In the genomic region with DNA sequence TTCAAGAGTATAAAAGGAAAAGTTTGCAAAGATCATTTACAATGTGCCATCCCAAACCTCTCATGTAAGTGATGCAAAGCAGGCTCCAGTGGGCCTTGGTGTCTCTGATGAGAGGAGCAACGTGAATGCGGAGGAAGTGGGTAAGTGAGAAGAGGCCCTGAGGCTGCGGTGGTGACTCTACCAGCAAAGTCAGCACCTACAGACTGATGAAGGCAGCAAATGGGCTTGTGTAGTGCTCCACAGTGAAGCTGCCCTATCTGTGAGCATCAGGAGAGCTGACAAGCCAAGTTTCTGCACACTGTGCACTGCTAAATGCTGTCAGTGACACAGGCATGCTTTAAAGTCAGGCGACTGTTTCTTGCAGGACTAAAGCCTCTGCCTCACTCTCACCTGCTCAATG, we compare ENCODE assay signal across 2 cellular contexts.
TF ChIP-seq lines count a peak whose summit lies in the region.

No MANE protein-coding gene starts in this region.

TF ChIP-seq in SK-N-SH treated with all-trans-retinoic acid at 6 μM for 48 hours, 23 proteins besides CTCF, POLR2A, EP300 and RAD21 (continued from another document):
- TF ChIP-seq, protein P1, sequence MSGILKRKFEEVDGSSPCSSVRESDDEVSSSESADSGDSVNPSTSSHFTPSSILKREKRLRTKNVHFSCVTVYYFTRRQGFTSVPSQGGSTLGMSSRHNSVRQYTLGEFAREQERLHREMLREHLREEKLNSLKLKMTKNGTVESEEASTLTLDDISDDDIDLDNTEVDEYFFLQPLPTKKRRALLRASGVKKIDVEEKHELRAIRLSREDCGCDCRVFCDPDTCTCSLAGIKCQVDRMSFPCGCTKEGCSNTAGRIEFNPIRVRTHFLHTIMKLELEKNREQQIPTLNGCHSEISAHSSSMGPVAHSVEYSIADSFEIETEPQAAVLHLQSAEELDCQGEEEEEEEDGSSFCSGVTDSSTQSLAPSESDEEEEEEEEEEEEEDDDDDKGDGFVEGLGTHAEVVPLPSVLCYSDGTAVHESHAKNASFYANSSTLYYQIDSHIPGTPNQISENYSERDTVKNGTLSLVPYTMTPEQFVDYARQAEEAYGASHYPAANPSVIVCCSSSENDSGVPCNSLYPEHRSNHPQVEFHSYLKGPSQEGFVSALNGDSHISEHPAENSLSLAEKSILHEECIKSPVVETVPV (CRISPR knock-in tag; IDR thresholded peaks at IDR 0.05), result no peak
- TF ChIP-seq, protein P2, sequence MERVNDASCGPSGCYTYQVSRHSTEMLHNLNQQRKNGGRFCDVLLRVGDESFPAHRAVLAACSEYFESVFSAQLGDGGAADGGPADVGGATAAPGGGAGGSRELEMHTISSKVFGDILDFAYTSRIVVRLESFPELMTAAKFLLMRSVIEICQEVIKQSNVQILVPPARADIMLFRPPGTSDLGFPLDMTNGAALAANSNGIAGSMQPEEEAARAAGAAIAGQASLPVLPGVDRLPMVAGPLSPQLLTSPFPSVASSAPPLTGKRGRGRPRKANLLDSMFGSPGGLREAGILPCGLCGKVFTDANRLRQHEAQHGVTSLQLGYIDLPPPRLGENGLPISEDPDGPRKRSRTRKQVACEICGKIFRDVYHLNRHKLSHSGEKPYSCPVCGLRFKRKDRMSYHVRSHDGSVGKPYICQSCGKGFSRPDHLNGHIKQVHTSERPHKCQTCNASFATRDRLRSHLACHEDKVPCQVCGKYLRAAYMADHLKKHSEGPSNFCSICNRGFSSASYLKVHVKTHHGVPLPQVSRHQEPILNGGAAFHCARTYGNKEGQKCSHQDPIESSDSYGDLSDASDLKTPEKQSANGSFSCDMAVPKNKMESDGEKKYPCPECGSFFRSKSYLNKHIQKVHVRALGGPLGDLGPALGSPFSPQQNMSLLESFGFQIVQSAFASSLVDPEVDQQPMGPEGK (CRISPR knock-in tag; IDR thresholded peaks at IDR 0.05; ENCODE audit: borderline replicate concordance), result no peak
- TF ChIP-seq ZC3H10 (CRISPR knock-in tag; IDR thresholded peaks at IDR 0.05), result no peak
- no peak for TF ChIP-seq ARNTL (CRISPR knock-in tag; IDR thresholded peaks at IDR 0.05; ENCODE audit: borderline replicate concordance, low read depth)
- no peak for TF ChIP-seq ZNF70 (CRISPR knock-in tag; IDR thresholded peaks at IDR 0.05)
- no peak for TF ChIP-seq BACH2 (CRISPR knock-in tag; IDR thresholded peaks at IDR 0.05; ENCODE audit: borderline replicate concordance)
- no peak for TF ChIP-seq ESRRG (CRISPR knock-in tag; IDR thresholded peaks at IDR 0.05)

TF ChIP-seq in SK-N-SH, 30 proteins besides CTCF, POLR2A, EP300 and RAD21 (continued from another document):
- TF ChIP-seq, protein P3, sequence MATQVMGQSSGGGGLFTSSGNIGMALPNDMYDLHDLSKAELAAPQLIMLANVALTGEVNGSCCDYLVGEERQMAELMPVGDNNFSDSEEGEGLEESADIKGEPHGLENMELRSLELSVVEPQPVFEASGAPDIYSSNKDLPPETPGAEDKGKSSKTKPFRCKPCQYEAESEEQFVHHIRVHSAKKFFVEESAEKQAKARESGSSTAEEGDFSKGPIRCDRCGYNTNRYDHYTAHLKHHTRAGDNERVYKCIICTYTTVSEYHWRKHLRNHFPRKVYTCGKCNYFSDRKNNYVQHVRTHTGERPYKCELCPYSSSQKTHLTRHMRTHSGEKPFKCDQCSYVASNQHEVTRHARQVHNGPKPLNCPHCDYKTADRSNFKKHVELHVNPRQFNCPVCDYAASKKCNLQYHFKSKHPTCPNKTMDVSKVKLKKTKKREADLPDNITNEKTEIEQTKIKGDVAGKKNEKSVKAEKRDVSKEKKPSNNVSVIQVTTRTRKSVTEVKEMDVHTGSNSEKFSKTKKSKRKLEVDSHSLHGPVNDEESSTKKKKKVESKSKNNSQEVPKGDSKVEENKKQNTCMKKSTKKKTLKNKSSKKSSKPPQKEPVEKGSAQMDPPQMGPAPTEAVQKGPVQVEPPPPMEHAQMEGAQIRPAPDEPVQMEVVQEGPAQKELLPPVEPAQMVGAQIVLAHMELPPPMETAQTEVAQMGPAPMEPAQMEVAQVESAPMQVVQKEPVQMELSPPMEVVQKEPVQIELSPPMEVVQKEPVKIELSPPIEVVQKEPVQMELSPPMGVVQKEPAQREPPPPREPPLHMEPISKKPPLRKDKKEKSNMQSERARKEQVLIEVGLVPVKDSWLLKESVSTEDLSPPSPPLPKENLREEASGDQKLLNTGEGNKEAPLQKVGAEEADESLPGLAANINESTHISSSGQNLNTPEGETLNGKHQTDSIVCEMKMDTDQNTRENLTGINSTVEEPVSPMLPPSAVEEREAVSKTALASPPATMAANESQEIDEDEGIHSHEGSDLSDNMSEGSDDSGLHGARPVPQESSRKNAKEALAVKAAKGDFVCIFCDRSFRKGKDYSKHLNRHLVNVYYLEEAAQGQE (IDR thresholded peaks at IDR 0.05; ENCODE audit: low read depth, low read length), result no peak
- TF ChIP-seq CHD2 (IDR thresholded peaks at IDR 0.05; ENCODE audit: low read length, partially characterized antibody) (no peak), FOSL2 (IDR thresholded peaks at IDR 0.05; ENCODE audit: borderline replicate concordance, low read depth) (no peak), POLR2AphosphoS5 (IDR thresholded peaks at IDR 0.05; ENCODE audit: low read depth, low read length) (no peak), SIN3A (IDR thresholded peaks at IDR 0.05; ENCODE audit: borderline replicate concordance, low read depth, low read length) (no peak), EZH2phosphoT487 (IDR thresholded peaks at IDR 0.05; ENCODE audit: borderline replicate concordance, low read depth) (no peak), FOXM1 (IDR thresholded peaks at IDR 0.05; ENCODE audit: low read depth) (no peak), RFX5 (IDR thresholded peaks at IDR 0.05; ENCODE audit: low read length) (no peak), TEAD4 (IDR thresholded peaks at IDR 0.05; ENCODE audit: borderline replicate concordance, insufficient read depth) (no peak), YY1 (IDR thresholded peaks at IDR 0.05; ENCODE audit: low read depth) (no peak)
- TF ChIP-seq, protein P4, sequence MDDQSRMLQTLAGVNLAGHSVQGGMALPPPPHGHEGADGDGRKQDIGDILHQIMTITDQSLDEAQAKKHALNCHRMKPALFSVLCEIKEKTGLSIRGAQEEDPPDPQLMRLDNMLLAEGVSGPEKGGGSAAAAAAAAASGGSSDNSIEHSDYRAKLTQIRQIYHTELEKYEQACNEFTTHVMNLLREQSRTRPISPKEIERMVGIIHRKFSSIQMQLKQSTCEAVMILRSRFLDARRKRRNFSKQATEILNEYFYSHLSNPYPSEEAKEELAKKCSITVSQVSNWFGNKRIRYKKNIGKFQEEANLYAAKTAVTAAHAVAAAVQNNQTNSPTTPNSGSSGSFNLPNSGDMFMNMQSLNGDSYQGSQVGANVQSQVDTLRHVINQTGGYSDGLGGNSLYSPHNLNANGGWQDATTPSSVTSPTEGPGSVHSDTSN (IDR thresholded peaks at IDR 0.05), result no peak
- TF ChIP-seq, protein P5, sequence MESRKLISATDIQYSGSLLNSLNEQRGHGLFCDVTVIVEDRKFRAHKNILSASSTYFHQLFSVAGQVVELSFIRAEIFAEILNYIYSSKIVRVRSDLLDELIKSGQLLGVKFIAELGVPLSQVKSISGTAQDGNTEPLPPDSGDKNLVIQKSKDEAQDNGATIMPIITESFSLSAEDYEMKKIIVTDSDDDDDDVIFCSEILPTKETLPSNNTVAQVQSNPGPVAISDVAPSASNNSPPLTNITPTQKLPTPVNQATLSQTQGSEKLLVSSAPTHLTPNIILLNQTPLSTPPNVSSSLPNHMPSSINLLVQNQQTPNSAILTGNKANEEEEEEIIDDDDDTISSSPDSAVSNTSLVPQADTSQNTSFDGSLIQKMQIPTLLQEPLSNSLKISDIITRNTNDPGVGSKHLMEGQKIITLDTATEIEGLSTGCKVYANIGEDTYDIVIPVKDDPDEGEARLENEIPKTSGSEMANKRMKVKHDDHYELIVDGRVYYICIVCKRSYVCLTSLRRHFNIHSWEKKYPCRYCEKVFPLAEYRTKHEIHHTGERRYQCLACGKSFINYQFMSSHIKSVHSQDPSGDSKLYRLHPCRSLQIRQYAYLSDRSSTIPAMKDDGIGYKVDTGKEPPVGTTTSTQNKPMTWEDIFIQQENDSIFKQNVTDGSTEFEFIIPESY (IDR thresholded peaks at IDR 0.05; ENCODE audit: borderline replicate concordance, low read depth), result no peak
- TF ChIP-seq, protein P6, sequence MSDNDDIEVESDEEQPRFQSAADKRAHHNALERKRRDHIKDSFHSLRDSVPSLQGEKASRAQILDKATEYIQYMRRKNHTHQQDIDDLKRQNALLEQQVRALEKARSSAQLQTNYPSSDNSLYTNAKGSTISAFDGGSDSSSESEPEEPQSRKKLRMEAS (IDR thresholded peaks at IDR 0.05; ENCODE audit: low read depth), result no peak
- TF ChIP-seq, protein P7, sequence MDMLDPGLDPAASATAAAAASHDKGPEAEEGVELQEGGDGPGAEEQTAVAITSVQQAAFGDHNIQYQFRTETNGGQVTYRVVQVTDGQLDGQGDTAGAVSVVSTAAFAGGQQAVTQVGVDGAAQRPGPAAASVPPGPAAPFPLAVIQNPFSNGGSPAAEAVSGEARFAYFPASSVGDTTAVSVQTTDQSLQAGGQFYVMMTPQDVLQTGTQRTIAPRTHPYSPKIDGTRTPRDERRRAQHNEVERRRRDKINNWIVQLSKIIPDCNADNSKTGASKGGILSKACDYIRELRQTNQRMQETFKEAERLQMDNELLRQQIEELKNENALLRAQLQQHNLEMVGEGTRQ (IDR thresholded peaks at IDR 0.05; ENCODE audit: borderline replicate concordance, low read depth, low read length), result no peak
